ENCODE assay signal across 8 cellular contexts in genomic region chr6:30730611-30731435, GRCh38. TPM values are rescaled to one million over a fixed set of nuclear protein-coding genes. Genes with fewer than 3 reads are reported as not detected.
A peak's percentile ranks its signal among the peaks of the same experiment; 100 is the strongest.
DNase-seq lines count a peak whose midpoint lies in the region; ATAC-seq and TF ChIP-seq lines count a peak whose summit lies in the region.

No MANE protein-coding gene starts in this region.

- peak overlapping the region; percentile 54 for H3K4me3 Mint-ChIP-seq in activated CD8-positive, alpha-beta T cell treated with anti-CD3 and anti-CD28 coated beads for 36 hours
- peak overlapping the region; percentile 47 to 53 for H3K4me3 Mint-ChIP-seq in effector memory CD8-positive, alpha-beta T cell
- peak overlapping the region in 5 of 8 donors; percentile 25 to 52 (median 32) for H3K4me3 Mint-ChIP-seq in naive B cell

- POLR2A ChIA-PET in activated CD8-positive, alpha-beta T cell treated with anti-CD3 and anti-CD28 coated beads for 36 hours (lab: Charles Lee), result interaction anchor here (0.6 to 22.1 kb wide), 19 partner anchors 8 to 175 kb away, joined by 3 to 500 read pairs (median 4); partner anchors contain the start of genes DHX16, IER3, MDC1 and MRPS18B

- intact Hi-C loops in activated CD8-positive, alpha-beta T cell treated with anti-CD3 and anti-CD28 coated beads for 36 hours (cut with micrococcal nuclease), result loop anchor here (2.0 kb wide), 1 partner anchor 52 kb away; no protein-coding TSS in a partner anchor

- peaks cover 58% of the 10 kb centered on the region for H3K36me3 Mint-ChIP-seq in activated CD8-positive, alpha-beta T cell treated with anti-CD3 and anti-CD28 coated beads for 36 hours (ENCODE audit: low read depth)
- H3K36me3 Mint-ChIP-seq in effector memory CD8-positive, alpha-beta T cell (ENCODE audit: insufficient read depth), result peaks cover 52% of the 10 kb centered on the region
- no peaks in the 10 kb centered on the region for H3K36me3 Mint-ChIP-seq in naive B cell

- ATAC-seq in HG02642 (IDR thresholded peaks at IDR 0.05; ENCODE audit: poor library complexity, unreplicated experiment) (peak; percentile 73), naive B cell (ENCODE audit: low read depth in 2 of 2) (peak; percentile 77 to 80)
- peak; percentile 88 for ATAC-seq in activated CD8-positive, alpha-beta T cell treated with anti-CD3 and anti-CD28 coated beads for 36 hours
- ATAC-seq in effector memory CD8-positive, alpha-beta T cell (replicated peaks), result peak; percentile 99

- peaks cover 46% of the 10 kb centered on the region for H3K4me1 Mint-ChIP-seq in activated CD8-positive, alpha-beta T cell treated with anti-CD3 and anti-CD28 coated beads for 36 hours (ENCODE audit: low read depth)
- peaks cover 12 to 18% of the 10 kb centered on the region in 2 donors for H3K4me1 Mint-ChIP-seq in effector memory CD8-positive, alpha-beta T cell (ENCODE audit: low read depth in 2 of 2)
- peaks cover 15 to 33% (median 17%) of the 10 kb centered on the region in 3 donors for H3K4me1 Mint-ChIP-seq in naive B cell

- TF ChIP-seq CTCF in activated CD8-positive, alpha-beta T cell treated with anti-CD3 and anti-CD28 coated beads for 36 hours (IDR thresholded peaks at IDR 0.05), result peak; percentile 75

- peak overlapping the region; percentile 44 for H3K27ac Mint-ChIP-seq in activated CD8-positive, alpha-beta T cell treated with anti-CD3 and anti-CD28 coated beads for 36 hours
- H3K27ac Mint-ChIP-seq in effector memory CD8-positive, alpha-beta T cell, result peak overlapping the region; percentile 62 to 68
- peak overlapping the region in 2 of 6 donors; percentile 39 to 53 for H3K27ac Mint-ChIP-seq in naive B cell

- no peaks in the 10 kb centered on the region for H3K27me3 Mint-ChIP-seq in activated CD8-positive, alpha-beta T cell treated with anti-CD3 and anti-CD28 coated beads for 36 hours
- no peaks in the 10 kb centered on the region for H3K27me3 Mint-ChIP-seq in effector memory CD8-positive, alpha-beta T cell
- H3K27me3 Mint-ChIP-seq in naive B cell, result no peaks in the 10 kb centered on the region

- CTCF ChIA-PET in activated CD8-positive, alpha-beta T cell treated with anti-CD3 and anti-CD28 coated beads for 36 hours (lab: Charles Lee), result interaction anchor here (0.6 to 25.8 kb wide), 63 partner anchors 10 to 364 kb away, joined by 3 to 704 read pairs (median 5); partner anchors contain the start of genes ABCF1, ATAT1, DHX16 and FLOT1

- H3K9me3 Mint-ChIP-seq in activated CD8-positive, alpha-beta T cell treated with anti-CD3 and anti-CD28 coated beads for 36 hours, result no peaks in the 10 kb centered on the region
- H3K9me3 Mint-ChIP-seq in effector memory CD8-positive, alpha-beta T cell, result no peaks in the 10 kb centered on the region
- no peaks in the 10 kb centered on the region for H3K9me3 Mint-ChIP-seq in naive B cell

- DNase-seq in DMS 273 treated with DMSO at 0.1 percent for 48 hours (lab: John Stamatoyannopoulos, UW) (peak; percentile 65), NCI-H345 (lab: John Stamatoyannopoulos, UW) (peak; percentile 83), naive B cell (peak; percentile 74), AG08396 (ENCODE audit: low spot score) (no peak)
- DNase-seq in activated CD8-positive, alpha-beta T cell treated with anti-CD3 and anti-CD28 coated beads for 36 hours, result peak; percentile 93
- peak; percentile 70 to 73 (median 72) for DNase-seq in effector memory CD8-positive, alpha-beta T cell
- peak; percentile 62 to 82 (median 78) for DNase-seq in stimulated activated naive CD4-positive, alpha-beta T cell (lab: John Stamatoyannopoulos, UW)

RNA-seq across cellular contexts. Expression of gene TUBB, which starts 10.7 kb away (rescaled TPM):
- total RNA-seq in activated CD8-positive, alpha-beta T cell treated with anti-CD3 and anti-CD28 coated beads for 36 hours, result 1,000 to 10,000 TPM; 1,556 to 1,579 TPM
- polyA plus RNA-seq in naive B cell (ENCODE audit: low read depth in 6 of 6), result 100 to 1,000 TPM in 1 of 6 donors, 10 to 100 TPM in 5; 37.9 to 104 (median 73.3) TPM

RNA-seq across cellular contexts. Expression of gene FLOT1, which starts 11.7 kb away (rescaled TPM):
- 100 to 1,000 TPM; 135 TPM for total RNA-seq in activated CD8-positive, alpha-beta T cell treated with anti-CD3 and anti-CD28 coated beads for 36 hours
- polyA plus RNA-seq in naive B cell (ENCODE audit: low read depth in 6 of 6), result 10 to 100 TPM; 43.5 to 65.2 (median 52.4) TPM

RNA-seq across cellular contexts. Expression of gene IER3, which starts 13.5 kb away (rescaled TPM):
- total RNA-seq in activated CD8-positive, alpha-beta T cell treated with anti-CD3 and anti-CD28 coated beads for 36 hours, result 100 to 1,000 TPM; 375 to 386 TPM
- polyA plus RNA-seq in naive B cell (ENCODE audit: low read depth in 6 of 6), result under 1 TPM in 1 of 6 donors, not detected in 5; 0.31 TPM

RNA-seq across cellular contexts. Expression of gene MDC1, which starts 13.7 kb away (rescaled TPM):
- 10 to 100 TPM; 80.4 to 90.7 TPM for total RNA-seq in activated CD8-positive, alpha-beta T cell treated with anti-CD3 and anti-CD28 coated beads for 36 hours
- polyA plus RNA-seq in naive B cell (ENCODE audit: low read depth in 6 of 6), result 1 to 10 TPM; 2.0 to 8.3 (median 3.5) TPM

RNA-seq across cellular contexts. Expression of gene NRM, which starts 40.0 kb away (rescaled TPM):
- 10 to 100 TPM; 21.0 to 22.0 TPM for total RNA-seq in activated CD8-positive, alpha-beta T cell treated with anti-CD3 and anti-CD28 coated beads for 36 hours
- 10 to 100 TPM; 37.3 to 72.1 (median 45.4) TPM for polyA plus RNA-seq in naive B cell (ENCODE audit: low read depth in 6 of 6)
